ENCODE assay signal across 24 cellular contexts in the genomic region with DNA sequence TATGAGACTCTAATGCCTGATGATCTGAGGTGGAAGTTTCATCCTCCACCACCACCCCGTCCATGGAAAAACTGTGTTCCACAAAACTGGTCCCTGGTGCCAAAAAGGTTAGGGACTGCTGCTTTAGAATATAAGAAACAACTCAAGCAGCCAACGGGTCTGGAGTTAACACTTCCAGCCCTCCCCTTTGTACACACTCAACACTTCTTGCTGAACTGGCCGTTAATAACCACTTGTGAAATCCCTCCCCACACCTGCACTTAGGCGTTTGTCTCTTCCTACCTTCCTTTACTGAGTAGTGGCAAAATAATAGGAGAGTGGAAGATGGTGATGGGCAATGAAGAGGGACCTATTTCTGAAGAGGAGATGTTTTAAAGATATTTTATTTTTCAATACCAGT. TPM values are rescaled to one million over a fixed set of nuclear protein-coding genes. Genes with fewer than 3 reads are reported as not detected.
"Had no signal": no experiment of that assay in that cellular context is flagged by ENCODE, and none has a peak within 500 bp of the region (broad histone marks: within the 10 kb centered on the region; RNA-seq: fewer than 3 reads in every experiment).

No MANE protein-coding gene starts in this region.

- H3K27me3 Mint-ChIP-seq: activated CD4-positive, alpha-beta memory T cell treated with anti-CD3 and anti-CD28 coated beads, Interleukin-2, amount 10 ng/mL, durations not matched to agents 7 days and 5 days; activated CD4-positive, alpha-beta T cell treated with anti-CD3 and anti-CD28 coated beads for 36 hours; activated naive CD8-positive, alpha-beta T cell; activated T-helper 17 cell treated with anti-CD3 and anti-CD28 coated beads, Interleukin-2, amount 50 U/mL, for 72 hours; central memory CD8-positive, alpha-beta T cell had no signal

- DNase-seq: activated CD4-positive, alpha-beta memory T cell treated with anti-CD3 and anti-CD28 coated beads, Interleukin-2, amount 10 ng/mL, durations not matched to agents 7 days and 5 days; activated CD4-positive, alpha-beta T cell treated with anti-CD3 and anti-CD28 coated beads for 36 hours; activated CD4-positive, alpha-beta T cell treated with anti-CD3 and anti-CD28 coated beads, Interleukin-2, amount 50 U/mL, for 1 hour; activated gamma-delta T cell; activated naive CD4-positive, alpha-beta T cell treated with anti-CD3 and anti-CD28 coated beads for 36 hours; activated T-cell treated with anti-CD3 and anti-CD28 coated beads for 4 hours; activated T-cell treated with anti-CD3 and anti-CD28 coated beads, Interleukin-2, amount 50 U/mL, for 48 hours; amygdala; NCI-H1092; NCI-H146; NCI-H2081 treated with DMSO at 0.1 percent for 48 hours; NCI-H2171 treated with DMSO at 0.1 percent for 48 hours; NCI-H524 treated with DMSO at 0.1 percent for 48 hours; NCI-H748 treated with DMSO at 0.1 percent for 48 hours; SIG-M5 had no signal

- H3K27ac Mint-ChIP-seq: activated CD4-positive, alpha-beta memory T cell treated with anti-CD3 and anti-CD28 coated beads, Interleukin-2, amount 10 ng/mL, durations not matched to agents 7 days and 5 days; activated CD4-positive, alpha-beta T cell treated with anti-CD3 and anti-CD28 coated beads for 36 hours; activated naive CD4-positive, alpha-beta T cell treated with anti-CD3 and anti-CD28 coated beads for 36 hours; activated naive CD8-positive, alpha-beta T cell; activated T-helper 17 cell treated with anti-CD3 and anti-CD28 coated beads, Interleukin-2, amount 50 U/mL, for 72 hours; brain had no signal

- H3K4me3 Mint-ChIP-seq: activated CD4-positive, alpha-beta memory T cell treated with anti-CD3 and anti-CD28 coated beads, Interleukin-2, amount 10 ng/mL, durations not matched to agents 7 days and 5 days; activated CD4-positive, alpha-beta T cell treated with anti-CD3 and anti-CD28 coated beads for 36 hours; activated naive CD4-positive, alpha-beta T cell treated with anti-CD3 and anti-CD28 coated beads for 36 hours; activated naive CD8-positive, alpha-beta T cell; activated T-helper 17 cell treated with anti-CD3 and anti-CD28 coated beads, Interleukin-2, amount 50 U/mL, for 72 hours; brain; central memory CD8-positive, alpha-beta T cell had no signal

- ATAC-seq: activated CD4-positive, alpha-beta T cell treated with anti-CD3 and anti-CD28 coated beads for 36 hours; activated T-helper 17 cell treated with anti-CD3 and anti-CD28 coated beads, Interleukin-2, amount 50 U/mL, for 72 hours had no signal

RNA-seq across cellular contexts. Expression of a gene that starts 55.9 kb away (rescaled TPM):
- total RNA-seq: activated CD4-positive, alpha-beta memory T cell treated with anti-CD3 and anti-CD28 coated beads, Interleukin-2, amount 10 ng/mL, durations not matched to agents 7 days and 5 days; activated T-helper 17 cell treated with anti-CD3 and anti-CD28 coated beads, Interleukin-2, amount 50 U/mL, for 72 hours; astrocyte; MCF 10A; OCI-LY7; RPMI7951; T-helper 2 cell treated with Interferon-gamma antibody and Interleukin-4, amounts not matched to agents 100 ng/mL and 5 ng/mL, for 36 hours had no signal
